ENCODE assay signal across 10 cellular contexts in the genomic region with DNA sequence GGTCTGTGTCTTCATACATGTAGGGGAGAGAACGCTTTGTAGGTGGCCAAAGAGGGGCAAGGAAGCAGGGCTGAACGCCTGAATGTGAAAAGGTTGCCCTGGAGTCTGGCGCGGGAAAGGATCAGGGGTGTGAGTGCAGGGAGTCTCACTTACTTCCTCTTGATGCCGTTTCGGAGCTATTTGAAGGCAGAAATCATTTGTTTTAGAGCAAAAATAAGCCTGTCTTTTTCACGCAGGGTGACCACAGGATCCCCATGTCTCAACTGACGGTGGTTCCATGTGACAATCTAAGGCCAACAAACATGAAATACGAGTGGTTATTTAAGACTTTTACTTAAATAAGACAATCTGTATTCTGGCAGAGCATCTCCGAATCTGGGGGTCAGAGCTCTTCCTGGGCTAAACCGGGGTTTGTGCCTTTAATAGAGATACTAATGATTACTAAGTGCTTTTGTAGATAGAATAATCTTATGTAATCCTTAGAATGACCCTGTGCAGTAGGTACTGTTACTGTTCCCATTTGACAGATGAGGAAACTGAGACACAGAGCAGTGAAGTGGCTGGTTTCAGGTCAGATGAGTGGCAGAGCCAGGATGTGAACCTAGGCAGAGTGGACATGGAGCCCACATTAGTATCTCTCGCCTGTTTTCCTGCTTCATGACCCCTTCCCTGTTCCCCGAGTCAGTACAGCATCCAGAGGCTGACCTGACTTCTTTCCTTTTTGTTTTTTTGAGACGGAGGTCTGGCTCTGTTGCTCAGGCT. TPM values are rescaled to one million over a fixed set of nuclear protein-coding genes. Genes with fewer than 3 reads are reported as not detected.
DNase-seq lines count a peak whose midpoint lies in the region; ATAC-seq and TF ChIP-seq lines count a peak whose summit lies in the region.
"Had no signal": no experiment of that assay in that cellular context is flagged by ENCODE, and none has a peak within 500 bp of the region (broad histone marks: within the 10 kb centered on the region; RNA-seq: fewer than 3 reads in every experiment).

No MANE protein-coding gene starts in this region.

- peaks cover 20% of the 10 kb centered on the region for H3K4me1 ChIP-seq in CD8-positive, alpha-beta memory T cell (ENCODE audit: insufficient read depth, low read length)
- peaks cover 9 to 11% of the 10 kb centered on the region in 2 donors for H3K4me1 ChIP-seq in mucosa of rectum (ENCODE audit: control insufficient read depth in 2 of 2, insufficient read depth in 2 of 2, low read length in 2 of 2)

- TF ChIP-seq CTCF in HL-60 (IDR thresholded peaks at IDR 0.05; ENCODE audit: insufficient read depth, low read length), result no peak

- peak overlapping the region in 3 of 8 donors; percentile 45 to 92 (median 68) for H3K27ac Mint-ChIP-seq in CD8-positive, alpha-beta memory T cell
- H3K27ac Mint-ChIP-seq in activated CD4-positive, alpha-beta memory T cell treated with anti-CD3 and anti-CD28 coated beads for 36 hours, result no peak overlapping the region

- POLR2A ChIA-PET in CD8-positive, alpha-beta memory T cell (lab: Charles Lee), result interaction anchor here (1.6 kb wide), 1 partner anchor 55 kb away, joined by 6 read pairs; no protein-coding TSS in a partner anchor
- POLR2A ChIA-PET in activated CD4-positive, alpha-beta memory T cell treated with anti-CD3 and anti-CD28 coated beads for 36 hours (lab: Charles Lee), result interaction anchor here (1.0 to 1.5 kb wide), 2 partner anchors 70 to 81 kb away, joined by 3 read pairs; partner anchors contain the start of genes AACS and UBC

- H3K9ac ChIP-seq in mucosa of rectum (ENCODE audit: low read depth in 1 of 2, low read length in 2 of 2), result peak overlapping the region; percentile 65 to 72

- DNase-seq in CD8-positive, alpha-beta memory T cell, result no peak
- peak in 1 of 2 experiments; percentile 67 for DNase-seq in HL-60 (ENCODE audit: low read depth in 1 of 2, low spot score in 1 of 2)
- DNase-seq in activated CD4-positive, alpha-beta memory T cell treated with anti-CD3 and anti-CD28 coated beads for 36 hours, result no peak
- no peak for DNase-seq in ACHN
- no peak for DNase-seq in NCI-H2171 treated with DMSO at 0.1 percent for 48 hours (lab: John Stamatoyannopoulos, UW)
- no peak for DNase-seq in HCEC 1CT
- DNase-seq: aorta, NCI-H2081 treated with DMSO at 0.1 percent for 48 hours had no signal

- H3K4me3 Mint-ChIP-seq in CD8-positive, alpha-beta memory T cell, result peak overlapping the region; percentile 89 to 93 (median 91)
- H3K4me3 Mint-ChIP-seq in activated CD4-positive, alpha-beta memory T cell treated with anti-CD3 and anti-CD28 coated beads for 36 hours, result peak overlapping the region; percentile 89

- peaks cover 20 to 32% (median 25%) of the 10 kb centered on the region in 3 donors for H3K4me1 Mint-ChIP-seq in CD8-positive, alpha-beta memory T cell
- H3K4me1 Mint-ChIP-seq in activated CD4-positive, alpha-beta memory T cell treated with anti-CD3 and anti-CD28 coated beads for 36 hours (ENCODE audit: low read depth), result peaks cover 22% of the 10 kb centered on the region

- H3K9me3 Mint-ChIP-seq in CD8-positive, alpha-beta memory T cell, result no peaks in the 10 kb centered on the region
- no peaks in the 10 kb centered on the region for H3K9me3 Mint-ChIP-seq in activated CD4-positive, alpha-beta memory T cell treated with anti-CD3 and anti-CD28 coated beads for 36 hours

- H3K36me3 ChIP-seq in CD8-positive, alpha-beta memory T cell (ENCODE audit: insufficient read depth, low read length), result no peaks in the 10 kb centered on the region
- H3K36me3 ChIP-seq in mucosa of rectum (ENCODE audit: control insufficient read depth in 2 of 2, insufficient read depth in 2 of 2, low read length in 2 of 2), result no peaks in the 10 kb centered on the region

- H3K4me3 ChIP-seq in CD8-positive, alpha-beta memory T cell (ENCODE audit: low read length), result peak overlapping the region; percentile 69
- H3K4me3 ChIP-seq in HL-60 (replicated peaks; ENCODE audit: insufficient read depth, low read length), result peak overlapping the region; percentile 57
- peak overlapping the region; percentile 85 to 92 for H3K4me3 ChIP-seq in mucosa of rectum (ENCODE audit: low read length in 2 of 2)

- in situ Hi-C loops in ACHN (cut with HindIII; ENCODE audit: low pct_ligation_motif_present, low pct_unique_long_range_greater_than_20kb, low sequenced_read_pairs), result no loop called here

- peak overlapping the region; percentile 54 for H3K27ac ChIP-seq in CD8-positive, alpha-beta memory T cell (ENCODE audit: low read depth, low read length)
- peak overlapping the region; percentile 96 for H3K27ac ChIP-seq in HL-60 (replicated peaks)
- peak overlapping the region; percentile 71 to 77 for H3K27ac ChIP-seq in mucosa of rectum (ENCODE audit: low read depth in 2 of 2, low read length in 2 of 2)

- no peaks in the 10 kb centered on the region for H3K9me3 ChIP-seq in CD8-positive, alpha-beta memory T cell (ENCODE audit: low read length)
- no peaks in the 10 kb centered on the region for H3K9me3 ChIP-seq in mucosa of rectum (ENCODE audit: control insufficient read depth in 2 of 2, low read length in 2 of 2)

- intact Hi-C loops in activated CD4-positive, alpha-beta memory T cell treated with anti-CD3 and anti-CD28 coated beads for 36 hours (cut with micrococcal nuclease), result no loop called here

- peaks cover 0 to 8% (median 1%) of the 10 kb centered on the region in 3 donors for H3K36me3 Mint-ChIP-seq in CD8-positive, alpha-beta memory T cell
- H3K36me3 Mint-ChIP-seq in activated CD4-positive, alpha-beta memory T cell treated with anti-CD3 and anti-CD28 coated beads for 36 hours, result peaks cover 5% of the 10 kb centered on the region

- ATAC-seq in GM19023 (IDR thresholded peaks at IDR 0.05; ENCODE audit: unreplicated experiment), result no peak

- CTCF ChIA-PET in CD8-positive, alpha-beta memory T cell (lab: Charles Lee), result interaction anchor here (0.6 to 1.5 kb wide), 2 partner anchors 40 to 55 kb away, joined by 3 to 6 read pairs; no protein-coding TSS in a partner anchor
- CTCF ChIA-PET in activated CD4-positive, alpha-beta memory T cell treated with anti-CD3 and anti-CD28 coated beads for 36 hours (lab: Charles Lee), result interaction anchor here (1.2 to 3.7 kb wide), 2 partner anchors 55 to 88 kb away, joined by 4 to 27 read pairs; no protein-coding TSS in a partner anchor

- H3K27me3 Mint-ChIP-seq in CD8-positive, alpha-beta memory T cell, result peaks cover 0 to under 1% of the 10 kb centered on the region in 2 donors
- no peaks in the 10 kb centered on the region for H3K27me3 Mint-ChIP-seq in activated CD4-positive, alpha-beta memory T cell treated with anti-CD3 and anti-CD28 coated beads for 36 hours

- no peaks in the 10 kb centered on the region for H3K27me3 ChIP-seq in CD8-positive, alpha-beta memory T cell (ENCODE audit: insufficient read depth, low read length, poor library complexity, severe bottlenecking)
- H3K27me3 ChIP-seq in HL-60 (ENCODE audit: insufficient read depth, poor library complexity, severe bottlenecking) (no peaks in the 10 kb centered on the region), mucosa of rectum (ENCODE audit: control insufficient read depth in 2 of 2, insufficient read depth in 2 of 2, low read length in 2 of 2) (no peaks in the 10 kb centered on the region)

RNA-seq across cellular contexts. Expression of gene BRI3BP, which starts 1.9 kb away (rescaled TPM):
- 10 to 100 TPM; 35.6 to 36.5 TPM for total RNA-seq in CD8-positive, alpha-beta memory T cell
- polyA plus RNA-seq in CD8-positive, alpha-beta memory T cell, result 4.0 TPM
- 10 to 100 TPM; 24.1 to 24.9 TPM for total RNA-seq in activated CD4-positive, alpha-beta memory T cell treated with anti-CD3 and anti-CD28 coated beads for 36 hours

RNA-seq across cellular contexts. Expression of gene DHX37, which starts 6.5 kb away (rescaled TPM):
- 10 to 100 TPM; 47.2 to 48.8 TPM for total RNA-seq in CD8-positive, alpha-beta memory T cell
- 6.5 TPM for polyA plus RNA-seq in CD8-positive, alpha-beta memory T cell
- total RNA-seq in activated CD4-positive, alpha-beta memory T cell treated with anti-CD3 and anti-CD28 coated beads for 36 hours, result 10 to 100 TPM; 23.6 to 25.3 TPM
